ENCODE assay signal across 21 cellular contexts in genomic region chr9:106934424-106934823, GRCh38.
DNase-seq lines count a peak whose midpoint lies in the region; ATAC-seq, FAIRE-seq and TF ChIP-seq lines count a peak whose summit lies in the region.
"Had no signal": no experiment of that assay in that cellular context is flagged by ENCODE, and none has a peak within 500 bp of the region (broad histone marks: within the 10 kb centered on the region; RNA-seq: fewer than 3 reads in every experiment).

No MANE protein-coding gene starts in this region.

- H3K23me2 ChIP-seq in H1 (ENCODE audit: low read depth, low read length): no peaks in the 10 kb centered on the region

- no peak overlapping the region for H4K8ac ChIP-seq in H1 (ENCODE audit: extremely low read depth, insufficient read depth, low read length)

- H4K91ac ChIP-seq in H1 (replicated peaks; ENCODE audit: insufficient read length, low read length): no peak overlapping the region

- no peak for TF ChIP-seq POLR2A in H1 (IDR thresholded peaks at IDR 0.05; ENCODE audit: control extremely low read depth in 1 of 2, low read depth in 2 of 2, low read length in 2 of 2)

- no peaks in the 10 kb centered on the region for H3K9me3 ChIP-seq in HUES48 (ENCODE audit: control insufficient read depth, insufficient read depth, low read length)
- H3K9me3 ChIP-seq in H1 (ENCODE audit: insufficient read depth in 2 of 2, low read depth in 1 of 2, low read length in 1 of 2): no peaks in the 10 kb centered on the region
- H3K9me3 ChIP-seq: BLaER1, Caco-2 had no signal

- peaks cover 2 to 4% of the 10 kb centered on the region in 2 experiments for H4K20me1 ChIP-seq in H1 (replicated peaks in 1 of 2; ENCODE audit: control insufficient read depth in 1 of 2, insufficient read depth in 2 of 2, low read length in 2 of 2)
- H4K20me1 ChIP-seq: BLaER1 had no signal

- TF ChIP-seq EP300 in Ishikawa (IDR thresholded peaks at IDR 0.05; ENCODE audit: borderline replicate concordance): no peak
- no peak for TF ChIP-seq EP300 in H1 (IDR thresholded peaks at IDR 0.05; ENCODE audit: borderline replicate concordance in 1 of 2, low read depth in 2 of 2, low read length in 2 of 2)

- ATAC-seq in HG03565 (IDR thresholded peaks at IDR 0.05; ENCODE audit: unreplicated experiment) (no peak), HG03442 (IDR thresholded peaks at IDR 0.05; ENCODE audit: unreplicated experiment) (no peak), HG03354 (IDR thresholded peaks at IDR 0.05; ENCODE audit: poor library complexity, severe bottlenecking, unreplicated experiment) (no peak)
- ATAC-seq: CD8-positive, alpha-beta T cell; GM12878; HCT116 had no signal

- no peak overlapping the region for H4K5ac ChIP-seq in H1 (ENCODE audit: insufficient read length, low read depth, low read length)

- peak overlapping the region; percentile 34 for H3K27ac ChIP-seq in HUES48 (ENCODE audit: low read depth, low read length)
- no peak overlapping the region for H3K27ac ChIP-seq in H1 (ENCODE audit: low read depth, low read length)
- H3K27ac ChIP-seq: BLaER1, C4-2B had no signal

- no peak overlapping the region for H3K23ac ChIP-seq in H1 (ENCODE audit: insufficient read length)

- H3K27me3 ChIP-seq in HUES48 (ENCODE audit: control insufficient read depth, insufficient read depth, low read length): no peaks in the 10 kb centered on the region
- no peaks in the 10 kb centered on the region for H3K27me3 ChIP-seq in H1 (replicated peaks in 1 of 4; ENCODE audit: control insufficient read depth in 3 of 4, extremely low read depth in 1 of 4, insufficient read depth in 3 of 4, low read length in 3 of 4)
- H3K27me3 ChIP-seq: BLaER1 had no signal

- DNase-seq in H1 (ENCODE audit: low read depth in 1 of 2, low spot score in 2 of 2): no peak
- no peak for DNase-seq in progenitor cell of endocrine pancreas (ENCODE audit: low spot score, unreplicated experiment)
- DNase-seq: Caco-2; CD4-positive, CD25-positive, alpha-beta regulatory T cell; CD8-positive, alpha-beta T cell; DMS153; DND-41; GDM1; GOT3; H7 had no signal

- H3K4ac ChIP-seq in H1 (replicated peaks; ENCODE audit: insufficient read length, low read depth, low read length): no peak overlapping the region

- H3K56ac ChIP-seq in H1 (replicated peaks; ENCODE audit: insufficient read length, low read depth, low read length): no peak overlapping the region

- no peak overlapping the region for H3K4me3 Mint-ChIP-seq in progenitor cell of endocrine pancreas (ENCODE audit: low read depth)
- H3K4me3 Mint-ChIP-seq: B cell; CD4-positive, CD25-positive, alpha-beta regulatory T cell; CD8-positive, alpha-beta T cell had no signal

- POLR2A ChIA-PET in H1 (lab: Charles Lee; ENCODE audit: partially characterized antibody): interaction anchor here (0.8 to 2.0 kb wide), 8 partner anchors 9 to 74 kb away, joined by 3 to 10 read pairs (median 4); partner anchors contain the start of gene ZNF462

- no peak overlapping the region for H3K27ac Mint-ChIP-seq in progenitor cell of endocrine pancreas
- H3K27ac Mint-ChIP-seq: B cell; CD4-positive, CD25-positive, alpha-beta regulatory T cell; CD8-positive, alpha-beta T cell had no signal

- TF ChIP-seq CTCF in H1 (IDR thresholded peaks at IDR 0.05; ENCODE audit: control extremely low read depth in 1 of 3, insufficient read depth in 1 of 3, low read depth in 1 of 3, low read length in 3 of 3) (no peak), progenitor cell of endocrine pancreas (IDR thresholded peaks at IDR 0.05; ENCODE audit: unreplicated experiment) (no peak)

- H3K4me3 ChIP-seq in HUES48 (ENCODE audit: low read depth, low read length) (peak overlapping the region; percentile 14; the same call in 1 of the 2 replicates), H1 (ENCODE audit: extremely low read depth in 1 of 4, insufficient read depth in 2 of 4, low read depth in 3 of 4, low read length in 4 of 4) (peak overlapping the region in 1 of 4 experiments; percentile 34; a peak in 1 of 8 replicates)
- H3K4me3 ChIP-seq: BLaER1, GM12878 had no signal

- peak; percentile 42 for FAIRE-seq in H1 (lab: Jason Lieb, UNC)
- FAIRE-seq: GM12878, GM18507 had no signal

- peaks cover 5% of the 10 kb centered on the region for H3K79me1 ChIP-seq in H1 (ENCODE audit: low read depth, low read length)

- H3K36me3 Mint-ChIP-seq in progenitor cell of endocrine pancreas (ENCODE audit: insufficient read depth): peaks cover 64% of the 10 kb centered on the region
- H3K36me3 Mint-ChIP-seq: CD4-positive, CD25-positive, alpha-beta regulatory T cell; CD8-positive, alpha-beta T cell had no signal

- H3K9me3 Mint-ChIP-seq in progenitor cell of endocrine pancreas (ENCODE audit: low read depth): no peaks in the 10 kb centered on the region
- H3K9me3 Mint-ChIP-seq: CD8-positive, alpha-beta T cell had no signal

- H3K14ac ChIP-seq in H1 (ENCODE audit: insufficient read length): no peak overlapping the region

- no peak overlapping the region; the same call in 1 of the 2 replicates for H3K18ac ChIP-seq in H1 (ENCODE audit: extremely low read depth, low read length)

- 0 out of 2 replicates have a peak overlapping the region, but pooled peaks have one; percentile 41 for H2BK20ac ChIP-seq in H1 (ENCODE audit: low read length)

- peak overlapping the region; percentile 30 to 42; a peak in 1 of 4 replicates for H3K4me2 ChIP-seq in H1 (ENCODE audit: insufficient read depth in 1 of 2, low read depth in 2 of 2, low read length in 2 of 2)
- H3K4me2 ChIP-seq: BLaER1 had no signal

- H3K4me1 ChIP-seq in HUES48 (ENCODE audit: control insufficient read depth, insufficient read depth, low read length) (peaks cover 20% of the 10 kb centered on the region), H1 (replicated peaks in 1 of 4; ENCODE audit: control insufficient read depth in 3 of 4, insufficient read depth in 4 of 4, low read length in 3 of 4) (peaks cover 2 to 7% (median 4%) of the 10 kb centered on the region in 4 experiments; a peak in 6 of 7 replicates)
- H3K4me1 ChIP-seq: BLaER1 had no signal

- H2AK5ac ChIP-seq in H1 (ENCODE audit: low read depth, low read length): no peak overlapping the region

- H2AFZ ChIP-seq in H1 (ENCODE audit: low read length): no peak overlapping the region

- no peaks in the 10 kb centered on the region for H3K27me3 Mint-ChIP-seq in progenitor cell of endocrine pancreas
- H3K27me3 Mint-ChIP-seq: B cell; CD4-positive, CD25-positive, alpha-beta regulatory T cell had no signal

- peaks cover 18% of the 10 kb centered on the region for H3K4me1 Mint-ChIP-seq in progenitor cell of endocrine pancreas (ENCODE audit: low read depth)
- H3K4me1 Mint-ChIP-seq: B cell; CD4-positive, CD25-positive, alpha-beta regulatory T cell had no signal

- WGBS in H1 (ENCODE audit: extremely low coverage in 1 of 2, insufficient coverage in 1 of 2, insufficient read length in 1 of 2, insufficient replicate concordance in 2 of 2, low coverage in 1 of 2, low lambda C conversion rate in 2 of 2, missing lambda C conversion rate in 1 of 2), 2 experiments: 82% methylated on average over 3 of the region's 3 CpGs; no CpG with 5 or more reads in 1 of the 2 experiments

- H3K9ac ChIP-seq in HUES48 (ENCODE audit: low read depth, low read length) (no peak overlapping the region), H1 (replicated peaks in 1 of 4; ENCODE audit: extremely low read depth in 1 of 4, low read depth in 3 of 4, low read length in 3 of 4) (no peak overlapping the region)
- H3K9ac ChIP-seq: BLaER1 had no signal

- peaks cover 0 to 58% of the 10 kb centered on the region in 2 experiments; a peak in 2 of 4 replicates for H3K79me2 ChIP-seq in H1 (ENCODE audit: control insufficient read depth in 1 of 2, insufficient read depth in 2 of 2, low read length in 2 of 2)

- TF ChIP-seq RAD21 in Ishikawa (IDR thresholded peaks at IDR 0.05; ENCODE audit: low read depth) (no peak), H1 (IDR thresholded peaks at IDR 0.05 in 1 of 2, conservative IDR thresholded peaks at IDR 0.05 in 1 of 2; ENCODE audit: low read depth in 2 of 2, low read length in 2 of 2) (no peak)

- no peak overlapping the region for H2BK5ac ChIP-seq in H1 (ENCODE audit: low read depth, low read length)

- no peak overlapping the region for H2BK15ac ChIP-seq in H1 (ENCODE audit: low read length)

- H2BK120ac ChIP-seq in H1 (replicated peaks; ENCODE audit: low read depth, low read length): no peak overlapping the region

- H3K36me3 ChIP-seq in HUES48 (ENCODE audit: control insufficient read depth, insufficient read depth, low read length) (peaks cover 93% of the 10 kb centered on the region), H1 (ENCODE audit: control insufficient read depth in 2 of 4, insufficient read depth in 4 of 4, low read length in 3 of 4) (peaks cover 38 to 83% (median 66%) of the 10 kb centered on the region in 4 experiments)

- H2BK12ac ChIP-seq in H1 (ENCODE audit: low read depth, low read length): no peak overlapping the region

- CTCF ChIA-PET in H1 (lab: Charles Lee; ENCODE audit: partially characterized antibody): interaction anchor here (0.7 to 1.2 kb wide), 2 partner anchors 13 to 47 kb away, joined by 3 to 4 read pairs; no protein-coding TSS in a partner anchor

TF ChIP-seq in H1, 55 proteins besides CTCF, POLR2A, EP300 and RAD21:
- TF ChIP-seq USF2 (IDR thresholded peaks at IDR 0.05; ENCODE audit: low read length) (no peak), RNF2 (IDR thresholded peaks at IDR 0.05; ENCODE audit: borderline replicate concordance, low read depth, low read length, missing control alignments, poor library complexity, severe bottlenecking) (no peak), EGR1 (IDR thresholded peaks at IDR 0.05; ENCODE audit: borderline replicate concordance, low read depth, low read length) (no peak), E2F6 (IDR thresholded peaks at IDR 0.05) (no peak), POLR2AphosphoS5 (IDR thresholded peaks at IDR 0.05; ENCODE audit: low read depth, low read length) (no peak), CEBPB (IDR thresholded peaks at IDR 0.05; ENCODE audit: low read depth, low read length) (no peak), ZNF274 (IDR thresholded peaks at IDR 0.05; ENCODE audit: borderline replicate concordance, extremely low read depth, low read length) (no peak), HDAC6 (IDR thresholded peaks at IDR 0.05; ENCODE audit: low read depth, low read length) (no peak)
